ENCODE assay signal across 8 cellular contexts in genomic region chr7:118184392-118184899, GRCh38. TPM values are rescaled to one million over a fixed set of nuclear protein-coding genes. Genes with fewer than 3 reads are reported as not detected.
DNase-seq lines count a peak whose midpoint lies in the region; ATAC-seq and TF ChIP-seq lines count a peak whose summit lies in the region.

No MANE protein-coding gene starts in this region.

- peak overlapping the region; percentile 66; the same call in 1 of the 2 replicates for H3K4ac ChIP-seq in IMR-90 (ENCODE audit: low read depth, low read length)

- H3K27ac ChIP-seq in IMR-90 (ENCODE audit: insufficient read depth, low read length) (peak overlapping the region; percentile 89), adrenal gland (peak overlapping the region; percentile 81 to 95 (median 85)), testis (peak overlapping the region; percentile 89 to 93)

- dilution Hi-C loops in IMR-90 (cut with HindIII; ENCODE audit: low sequenced_read_pairs, unreplicated experiment): no loop called here

- no CpG with 5 or more reads among the region's 18 CpGs for WGBS in IMR-90 (ENCODE audit: extremely low coverage in 2 of 2, insufficient read length in 1 of 2), 2 experiments
- 2 to 4% (median 2%) methylated on average over 12 to 18 of the region's 18 CpGs for WGBS in adrenal gland, 4 donors
- WGBS in testis, 2 donors: 1% methylated on average over 18 of the region's 18 CpGs

- H3K36me3 ChIP-seq in BJ (ENCODE audit: control insufficient read depth, insufficient read depth, low read length) (no peaks in the 10 kb centered on the region; the same call in 1 of the 2 replicates), IMR-90 (ENCODE audit: control insufficient read depth, insufficient read depth, low read length) (peaks cover 5% of the 10 kb centered on the region), adrenal gland (replicated peaks in 1 of 2) (peaks cover 0 to 15% of the 10 kb centered on the region in 2 donors), kidney epithelial cell (ENCODE audit: control insufficient read depth, insufficient read depth, low read length) (no peaks in the 10 kb centered on the region), testis (ENCODE audit: low read depth, missing control alignments) (no peaks in the 10 kb centered on the region)

- peak overlapping the region; percentile 85 for H3K4me2 ChIP-seq in IMR-90 (ENCODE audit: low read depth, low read length)

- ATAC-seq in IMR-90 (ENCODE audit: low read depth): no peak

- TF ChIP-seq RAD21 in IMR-90 (IDR thresholded peaks at IDR 0.05; ENCODE audit: low read length): no peak

- H3K14ac ChIP-seq in IMR-90 (replicated peaks; ENCODE audit: low read depth, low read length): peak overlapping the region; percentile 88

- peaks cover 15 to 35% of the 10 kb centered on the region in 2 experiments; a peak in 3 of 4 replicates for H3K79me1 ChIP-seq in IMR-90 (ENCODE audit: low read depth in 1 of 2, low read length in 2 of 2)

- peak overlapping the region; percentile 80 for H3K4me3 ChIP-seq in BJ (ENCODE audit: low read depth, low read length)
- H3K4me3 ChIP-seq in IMR-90 (ENCODE audit: insufficient read depth, low read depth, low read length): peak overlapping the region; percentile 76
- peak overlapping the region; percentile 62 to 94 (median 82) for H3K4me3 ChIP-seq in adrenal gland
- H3K4me3 ChIP-seq in kidney epithelial cell (ENCODE audit: low read depth, low read length): peak overlapping the region; percentile 70
- peak overlapping the region; percentile 85 to 94 for H3K4me3 ChIP-seq in testis

- BruUV-seq in IMR-90 (replicated peaks; lab: Mats Ljungman, UMichigan): no TSS peak

- H2BK120ac ChIP-seq in IMR-90 (ENCODE audit: low read depth, low read length): no peak overlapping the region

- peak overlapping the region; percentile 46 to 56 for H4K8ac ChIP-seq in IMR-90 (ENCODE audit: low read depth in 2 of 2, low read length in 2 of 2)

- intact Hi-C loops in IMR-90 (cut with micrococcal nuclease): loop anchor here (5.0 kb wide), 1 partner anchor 312 kb away; the partner anchor contains the start of gene CTTNBP2
- intact Hi-C loops in adrenal gland (cut with DNase I): no loop called here
- intact Hi-C loops in testis (cut with DNase I; ENCODE audit: low total_unique reads): no loop called here

- TF ChIP-seq POLR2A in IMR-90 (IDR thresholded peaks at IDR 0.05; ENCODE audit: low read depth, low read length) (no peak), adrenal gland (IDR thresholded peaks at IDR 0.05) (no peak), testis (IDR thresholded peaks at IDR 0.05) (no peak)

- no peaks in the 10 kb centered on the region for H3K9me1 ChIP-seq in IMR-90 (ENCODE audit: insufficient read depth, low read length)

- H3K4me1 ChIP-seq in IMR-90 (ENCODE audit: control insufficient read depth, insufficient read depth, low read length): no peaks in the 10 kb centered on the region
- peaks cover 18 to 36% of the 10 kb centered on the region in 2 donors for H3K4me1 ChIP-seq in adrenal gland (replicated peaks in 1 of 2)
- H3K4me1 ChIP-seq in testis: peaks cover 9% of the 10 kb centered on the region

- peak overlapping the region; percentile 80 for H3K9ac ChIP-seq in IMR-90 (ENCODE audit: low read depth, low read length)

- peak overlapping the region; percentile 94 for H2AK9ac ChIP-seq in IMR-90 (replicated peaks; ENCODE audit: low read depth, low read length, poor library complexity)

- H3K9me3 ChIP-seq in IMR-90 (ENCODE audit: control insufficient read depth, insufficient read depth, low read length) (no peaks in the 10 kb centered on the region), adrenal gland (replicated peaks in 1 of 3) (no peaks in the 10 kb centered on the region), testis (no peaks in the 10 kb centered on the region)

- H3K27me3 ChIP-seq in BJ (ENCODE audit: control insufficient read depth, insufficient read depth, low read length) (no peaks in the 10 kb centered on the region), IMR-90 (ENCODE audit: control insufficient read depth, insufficient read depth, low read length) (no peaks in the 10 kb centered on the region), adrenal gland (no peaks in the 10 kb centered on the region), kidney epithelial cell (ENCODE audit: control insufficient read depth, insufficient read depth, low read length) (no peaks in the 10 kb centered on the region), testis (no peaks in the 10 kb centered on the region)

- in situ Hi-C loops in IMR-90 (cut with MboI; ENCODE audit: low sequenced_read_pairs): no loop called here

- POLR2A ChIA-PET in BJ (lab: Charles Lee): no interaction called here
- POLR2A ChIA-PET in IMR-90 (lab: Charles Lee; ENCODE audit: unreplicated experiment): no interaction called here

- peak overlapping the region; percentile 96 for H3K23ac ChIP-seq in IMR-90 (ENCODE audit: low read depth, low read length)

- H2BK5ac ChIP-seq in IMR-90 (ENCODE audit: low read depth, low read length, poor library complexity, severe bottlenecking): peak overlapping the region; percentile 82

- H2AFZ ChIP-seq in IMR-90 (replicated peaks; ENCODE audit: low read length, poor library complexity): peak overlapping the region; percentile 96

- H4K91ac ChIP-seq in IMR-90 (ENCODE audit: insufficient read depth, low read depth, low read length): 0 out of 2 replicates have a peak overlapping the region, but pooled peaks have one; percentile 74

- H2AK5ac ChIP-seq in IMR-90 (ENCODE audit: low read depth, low read length): 0 out of 2 replicates have a peak overlapping the region, but pooled peaks have one; percentile 34

- H2BK15ac ChIP-seq in IMR-90 (ENCODE audit: low read depth, low read length): no peak overlapping the region

- peak overlapping the region; percentile 88 for H3K56ac ChIP-seq in IMR-90 (ENCODE audit: extremely low read depth, insufficient read depth, low read length)

- DNase-seq in BJ (ENCODE audit: low read depth) (peak; percentile 4), IMR-90 (no peak), adrenal gland (no peak), kidney epithelial cell (ENCODE audit: low read depth) (no peak), testis (no peak), NCI-H187 treated with DMSO at 0.1 percent for 48 hours (lab: John Stamatoyannopoulos, UW) (no peak)
- no peak for DNase-seq in stimulated activated CD4-positive, alpha-beta T cell treated with anti-CD3 and anti-CD28 coated beads, Interleukin-4, amount 100 ng/mL, for 1 hour
- DNase-seq in activated CD4-positive, alpha-beta T cell treated with anti-CD3 and anti-CD28 coated beads for 1 hour: no peak

- H2BK20ac ChIP-seq in IMR-90 (ENCODE audit: low read depth, low read length): no peak overlapping the region

- H4K20me1 ChIP-seq in IMR-90 (ENCODE audit: insufficient read depth, low read length): no peaks in the 10 kb centered on the region; the same call in 1 of the 2 replicates

- no peak overlapping the region for H3K18ac ChIP-seq in IMR-90 (ENCODE audit: low read depth, low read length)

- H4K5ac ChIP-seq in IMR-90 (ENCODE audit: low read depth, low read length): peak overlapping the region; percentile 21; the same call in 1 of the 2 replicates

- TF ChIP-seq CTCF in BJ (IDR thresholded peaks at IDR 0.05; ENCODE audit: insufficient read depth, low read depth, low read length) (no peak), IMR-90 (conservative IDR thresholded peaks at IDR 0.05; ENCODE audit: low read depth, low read length) (no peak), adrenal gland (IDR thresholded peaks at IDR 0.05) (no peak), kidney epithelial cell (IDR thresholded peaks at IDR 0.05; ENCODE audit: insufficient read depth, low read length, poor library complexity, severe bottlenecking) (no peak), testis (IDR thresholded peaks at IDR 0.05) (no peak)

- CTCF ChIA-PET in BJ (lab: Yijun Ruan, JAX) (interaction anchor here (2.6 kb wide), 1 partner anchor 11 kb away, joined by 8 read pairs; no protein-coding TSS in a partner anchor), IMR-90 (lab: Yijun Ruan, JAX) (no interaction called here)

TF ChIP-seq in IMR-90, 13 proteins besides CTCF, POLR2A, EP300 and RAD21:
- peak; percentile 1; the same call in 1 of the 2 replicates for TF ChIP-seq MXI1 (IDR thresholded peaks at IDR 0.05; ENCODE audit: borderline replicate concordance, low read depth, low read length)
- TF ChIP-seq BHLHE40 (IDR thresholded peaks at IDR 0.05; ENCODE audit: low read depth, low read length): no peak
- no peak for TF ChIP-seq CHD1 (IDR thresholded peaks at IDR 0.05; ENCODE audit: low read depth, low read length)
- no peak for TF ChIP-seq ELK1 (IDR thresholded peaks at IDR 0.05; ENCODE audit: borderline replicate concordance, low read depth, low read length)

RNA-seq across cellular contexts. Expression of gene LSM8, which starts 0.5 kb away (rescaled TPM):
- polyA plus RNA-seq in BJ (2011; rRNA removed): 47.2 and 49.5 TPM in 2 replicates
- 6.2 and 8.1 TPM in 2 replicates for polyA minus RNA-seq in BJ (2011; rRNA and poly(A)+ RNA removed)
- 9.7 and 33.9 TPM in 2 replicates for total RNA-seq in IMR-90 (2012; rRNA removed)
- 27.0 and 30.2 TPM in 2 replicates for polyA plus RNA-seq in IMR-90 (2012; rRNA removed)
- 6.1 and 8.0 TPM in 2 replicates for polyA plus RNA-seq in IMR-90 (2012; cell fraction: cytosol; rRNA removed)
- polyA plus RNA-seq in IMR-90 (2012; cell fraction: nucleus; rRNA removed; ENCODE audit: low replicate concordance): 5.4 and 19.8 TPM in 2 replicates
- 10 to 100 TPM in 7 of 8 donors, 1 to 10 TPM in 1; 5.3 to 29.0 (median 20.0) TPM for total RNA-seq in adrenal gland
- polyA plus RNA-seq in adrenal gland: 10 to 100 TPM; 24.2 to 44.6 (median 24.4) TPM
- total RNA-seq in kidney epithelial cell: 50.9 and 82.2 TPM in 2 replicates
- total RNA-seq in testis: 10 to 100 TPM; 34.9 to 62.5 TPM
- 37.6 TPM for polyA plus RNA-seq in testis (ENCODE audit: insufficient read depth, low read depth, low replicate concordance)

RNA-seq across cellular contexts. Expression of gene ANKRD7, which starts 40.1 kb away (rescaled TPM):
- polyA plus RNA-seq in BJ (2011; rRNA removed): not detected in 2 replicates
- not detected in 2 replicates for polyA minus RNA-seq in BJ (2011; rRNA and poly(A)+ RNA removed)
- 0.18 and 0.28 TPM in 2 replicates for total RNA-seq in IMR-90 (2012; rRNA removed)
- polyA plus RNA-seq in IMR-90 (2012; rRNA removed): 0.17 TPM in 2 replicates
- 0.03 TPM in 1 of 2 replicates, not detected in the other for polyA plus RNA-seq in IMR-90 (2012; cell fraction: cytosol; rRNA removed)
- 0.06 TPM in 1 of 2 replicates, not detected in the other for polyA plus RNA-seq in IMR-90 (2012; cell fraction: nucleus; rRNA removed; ENCODE audit: low replicate concordance)
- 1 to 10 TPM in 5 of 8 donors, under 1 TPM in 2, not detected in 1; 0.48 to 1.9 (median 1.2) TPM for total RNA-seq in adrenal gland
- 1 to 10 TPM in 2 of 3 donors, under 1 TPM in 1; 0.71 to 2.0 (median 1.1) TPM for polyA plus RNA-seq in adrenal gland
- 1.0 and 1.2 TPM in 2 replicates for total RNA-seq in kidney epithelial cell
- 100 to 1,000 TPM; 503 to 598 TPM for total RNA-seq in testis
- polyA plus RNA-seq in testis (ENCODE audit: insufficient read depth, low read depth, low replicate concordance): 1,292 TPM

Comparison
In these comparisons a context has a peak if more than half of its experiments do, and no peak if none do; other contexts are left out.
1. RNA of gene ANKRD7, which starts 40.1 kb away (total RNA-seq): 503 to 598 TPM in testis; 0.48 to 1.9 TPM in adrenal gland, 1.0 to 1.2 TPM in kidney epithelial cell and 0.18 to 0.28 TPM in IMR-90; every median in the first group is over 100 times any median in the second.
2. Peak in every context shown above with its lines, with median percentiles within 50 percentile points of each other: H3K4me3 ChIP-seq and H3K27ac ChIP-seq.